ENCODE assay signal across 32 cellular contexts in genomic region chr2:52347292-52347691, GRCh38.
DNase-seq lines count a peak whose midpoint lies in the region; ATAC-seq, FAIRE-seq and TF ChIP-seq lines count a peak whose summit lies in the region.
"Had no signal": no experiment of that assay in that cellular context is flagged by ENCODE, and none has a peak within 500 bp of the region (broad histone marks: within the 10 kb centered on the region; RNA-seq: fewer than 3 reads in every experiment).

No MANE protein-coding gene starts in this region.

- H2BK120ac ChIP-seq in IMR-90 (ENCODE audit: low read depth, low read length) = no peak overlapping the region

- H4K8ac ChIP-seq in IMR-90 (ENCODE audit: low read depth in 2 of 2, low read length in 2 of 2) = no peak overlapping the region

- H2BK5ac ChIP-seq in IMR-90 (ENCODE audit: low read depth, low read length, poor library complexity, severe bottlenecking) = no peak overlapping the region

- TF ChIP-seq RAD21 in HepG2 (CRISPR knock-in tag; IDR thresholded peaks at IDR 0.05) = no peak
- no peak for TF ChIP-seq RAD21 in A549 (conservative IDR thresholded peaks at IDR 0.05 in 1 of 2, IDR thresholded peaks at IDR 0.05 in 1 of 2)
- no peak for TF ChIP-seq RAD21 in IMR-90 (IDR thresholded peaks at IDR 0.05; ENCODE audit: low read length)

- no peak overlapping the region for H3K56ac ChIP-seq in IMR-90 (ENCODE audit: extremely low read depth, insufficient read depth, low read length)

- no peak overlapping the region for H2AK5ac ChIP-seq in IMR-90 (ENCODE audit: low read depth, low read length)

- no peaks in the 10 kb centered on the region for H3K36me3 ChIP-seq in HepG2 (replicated peaks in 1 of 2; ENCODE audit: control insufficient read depth in 1 of 2, insufficient read depth in 2 of 2, low read length in 2 of 2)
- no peaks in the 10 kb centered on the region for H3K36me3 ChIP-seq in right lobe of liver
- H3K36me3 ChIP-seq in IMR-90 (ENCODE audit: control insufficient read depth, insufficient read depth, low read length) = no peaks in the 10 kb centered on the region
- H3K36me3 ChIP-seq: BE2C; BLaER1; BLaER1 treated with 17β-estradiol and CSF1 and Interleukin-3, amounts not matched to agents 10 nM and 100 nM had no signal

- H3K9ac ChIP-seq in HepG2 (ENCODE audit: insufficient read depth, low read depth, low read length) (no peak overlapping the region), IMR-90 (ENCODE audit: low read depth, low read length) (no peak overlapping the region)
- H3K9ac ChIP-seq: BLaER1; BLaER1 treated with 17β-estradiol and CSF1 and Interleukin-3, amounts not matched to agents 10 nM and 100 nM had no signal

- no peak overlapping the region for H2BK15ac ChIP-seq in IMR-90 (ENCODE audit: low read depth, low read length)

- H3K27ac ChIP-seq in HepG2 (ENCODE audit: extremely low read length, insufficient read depth, low read length) = no peak overlapping the region
- no peak overlapping the region for H3K27ac ChIP-seq in right lobe of liver
- H3K27ac ChIP-seq in A549 = no peak overlapping the region
- H3K27ac ChIP-seq in IMR-90 (ENCODE audit: insufficient read depth, low read length) = no peak overlapping the region
- H3K27ac ChIP-seq: 22Rv1; BLaER1; BLaER1 treated with 17β-estradiol and CSF1 and Interleukin-3, amounts not matched to agents 10 nM and 100 nM; C4-2B had no signal

- no peak for ATAC-seq in HepG2
- ATAC-seq in right lobe of liver = no peak
- ATAC-seq in A549 = no peak
- ATAC-seq in IMR-90 (ENCODE audit: low read depth) = no peak
- no peak for ATAC-seq in GM19023 (IDR thresholded peaks at IDR 0.05; ENCODE audit: unreplicated experiment)
- ATAC-seq: CD8-positive, alpha-beta T cell had no signal

- H2AFZ ChIP-seq in HepG2 (ENCODE audit: low read length) = no peak overlapping the region
- H2AFZ ChIP-seq in IMR-90 (replicated peaks; ENCODE audit: low read length, poor library complexity) = no peak overlapping the region

- TF ChIP-seq CTCF in HepG2 (CRISPR knock-in tag; IDR thresholded peaks at IDR 0.05) (no peak), right lobe of liver (IDR thresholded peaks at IDR 0.05) (no peak), A549 (IDR thresholded peaks at IDR 0.05) (no peak), IMR-90 (conservative IDR thresholded peaks at IDR 0.05; ENCODE audit: low read depth, low read length) (no peak)

- no peak for DNase-seq in HepG2 (ENCODE audit: low spot score)
- no peak for DNase-seq in right lobe of liver
- DNase-seq in A549 (ENCODE audit: low read depth in 1 of 2, low spot score in 1 of 2) = no peak
- DNase-seq in IMR-90 = no peak
- no peak for DNase-seq in activated CD4-positive, alpha-beta T cell treated with anti-CD3 and anti-CD28 coated beads for 48 hours
- DNase-seq: 8988T; ACHN; AML-193; BE2C; C1 segment of cervical spinal cord; Caco-2; Calu3; CD4-positive, alpha-beta memory T cell; CD4-positive, alpha-beta T cell; CD4-positive, CD25-positive, alpha-beta regulatory T cell; CD8-positive, alpha-beta memory T cell; CD8-positive, alpha-beta T cell; COR-L47; DMS 273 treated with DMSO at 0.1 percent for 48 hours; DMS153; DMS53; DMS79; DMS79 treated with DMSO at 0.1 percent for 48 hours; DND-41; EL had no signal

- no peak overlapping the region for H3K23ac ChIP-seq in IMR-90 (ENCODE audit: low read depth, low read length)

- FAIRE-seq in HepG2 (lab: Jason Lieb, UNC) = no peak
- no peak for FAIRE-seq in A549 (lab: Jason Lieb, UNC)
- FAIRE-seq: A204.1, D721Med had no signal

- H3K79me1 ChIP-seq in IMR-90 (ENCODE audit: low read depth in 1 of 2, low read length in 2 of 2) = no peaks in the 10 kb centered on the region

- TF ChIP-seq EP300 in HepG2 (IDR thresholded peaks at IDR 0.05; ENCODE audit: low read depth in 2 of 2, low read length in 2 of 2) = no peak
- TF ChIP-seq EP300 in HepG2 (CRISPR knock-in tag; IDR thresholded peaks at IDR 0.05; ENCODE audit: borderline replicate concordance) = no peak
- TF ChIP-seq EP300 in A549 (IDR thresholded peaks at IDR 0.05) = no peak

- H3K18ac ChIP-seq in IMR-90 (ENCODE audit: low read depth, low read length) = no peak overlapping the region

- H3K14ac ChIP-seq in IMR-90 (replicated peaks; ENCODE audit: low read depth, low read length) = no peak overlapping the region

- H3K4me3 ChIP-seq in HepG2 (replicated peaks in 1 of 3; ENCODE audit: insufficient read depth in 1 of 3, low read depth in 2 of 3, low read length in 3 of 3) = no peak overlapping the region
- H3K4me3 ChIP-seq in right lobe of liver = no peak overlapping the region
- no peak overlapping the region for H3K4me3 ChIP-seq in A549
- no peak overlapping the region for H3K4me3 ChIP-seq in IMR-90 (ENCODE audit: insufficient read depth, low read depth, low read length)
- H3K4me3 ChIP-seq: BLaER1; BLaER1 treated with 17β-estradiol and CSF1 and Interleukin-3, amounts not matched to agents 10 nM and 100 nM had no signal

- H3K27me3 ChIP-seq in HepG2 (ENCODE audit: control insufficient read depth in 1 of 2, insufficient read depth in 2 of 2, low read length in 2 of 2) (no peaks in the 10 kb centered on the region), right lobe of liver (no peaks in the 10 kb centered on the region), IMR-90 (ENCODE audit: control insufficient read depth, insufficient read depth, low read length) (no peaks in the 10 kb centered on the region)
- H3K27me3 ChIP-seq: BE2C; BLaER1; BLaER1 treated with 17β-estradiol and CSF1 and Interleukin-3, amounts not matched to agents 10 nM and 100 nM had no signal

- TF ChIP-seq POLR2A in HepG2 (IDR thresholded peaks at IDR 0.05; ENCODE audit: insufficient read depth in 1 of 2, low read depth in 2 of 2, low read length in 2 of 2) (no peak), right lobe of liver (IDR thresholded peaks at IDR 0.05) (no peak), A549 (IDR thresholded peaks at IDR 0.05; ENCODE audit: low read length) (no peak), IMR-90 (IDR thresholded peaks at IDR 0.05; ENCODE audit: low read depth, low read length) (no peak)

- H4K20me1 ChIP-seq in HepG2 (ENCODE audit: insufficient read depth, low read length) (no peaks in the 10 kb centered on the region), IMR-90 (ENCODE audit: insufficient read depth, low read length) (no peaks in the 10 kb centered on the region)
- H4K20me1 ChIP-seq: BLaER1; BLaER1 treated with 17β-estradiol and CSF1 and Interleukin-3, amounts not matched to agents 10 nM and 100 nM had no signal

- 15% methylated on average over 2 of the region's 2 CpGs for WGBS in HepG2 (ENCODE audit: low lambda C conversion rate)
- WGBS in right lobe of liver (ENCODE audit: insufficient coverage, low coverage, low lambda C conversion rate, missing lambda C conversion rate) = 39% methylated on average over 2 of the region's 2 CpGs
- WGBS in A549 (ENCODE audit: missing lambda C conversion rate) = 29% methylated on average over 2 of the region's 2 CpGs
- WGBS in IMR-90 (ENCODE audit: extremely low coverage in 2 of 2, insufficient read length in 1 of 2), 2 experiments = 60% methylated on average over 1 of the region's 2 CpGs; no CpG with 5 or more reads in 1 of the 2 experiments

- CTCF ChIA-PET in HepG2 (lab: Yijun Ruan, JAX; ENCODE audit: low intra/inter-chr PET ratio, low total read pairs) = no interaction called here
- CTCF ChIA-PET in A549 (lab: Yijun Ruan, JAX) = no interaction called here
- CTCF ChIA-PET in IMR-90 (lab: Yijun Ruan, JAX) = interaction anchor here (0.5 kb wide), 1 partner anchor 24 kb away, joined by 6 read pairs; no protein-coding TSS in a partner anchor

- H4K5ac ChIP-seq in IMR-90 (ENCODE audit: low read depth, low read length) = no peak overlapping the region

- no peaks in the 10 kb centered on the region for H3K4me1 ChIP-seq in HepG2 (ENCODE audit: insufficient read depth, low read length)
- H3K4me1 ChIP-seq in right lobe of liver = no peaks in the 10 kb centered on the region
- H3K4me1 ChIP-seq in A549 = no peaks in the 10 kb centered on the region
- peaks cover under 1% of the 10 kb centered on the region for H3K4me1 ChIP-seq in IMR-90 (ENCODE audit: control insufficient read depth, insufficient read depth, low read length)
- H3K4me1 ChIP-seq: BE2C; BLaER1; BLaER1 treated with 17β-estradiol and CSF1 and Interleukin-3, amounts not matched to agents 10 nM and 100 nM; Caco-2 had no signal

- no peaks in the 10 kb centered on the region for H3K79me2 ChIP-seq in HepG2 (ENCODE audit: insufficient read depth, low read length)

- H3K4me2 ChIP-seq in HepG2 (ENCODE audit: low read depth, low read length) (no peak overlapping the region), A549 (no peak overlapping the region), IMR-90 (ENCODE audit: low read depth, low read length) (no peak overlapping the region)
- H3K4me2 ChIP-seq: BLaER1; BLaER1 treated with 17β-estradiol and CSF1 and Interleukin-3, amounts not matched to agents 10 nM and 100 nM had no signal

- H3K4ac ChIP-seq in IMR-90 (ENCODE audit: low read depth, low read length) = no peak overlapping the region

- H3K9me3 ChIP-seq in HepG2 (ENCODE audit: low read length) (peaks cover 47% of the 10 kb centered on the region), right lobe of liver (no peaks in the 10 kb centered on the region), A549 (no peaks in the 10 kb centered on the region), IMR-90 (ENCODE audit: control insufficient read depth, insufficient read depth, low read length) (no peaks in the 10 kb centered on the region)
- H3K9me3 ChIP-seq: BE2C; BLaER1; BLaER1 treated with 17β-estradiol and CSF1 and Interleukin-3, amounts not matched to agents 10 nM and 100 nM; Caco-2 had no signal

- peaks cover 4% of the 10 kb centered on the region; the same call in 1 of the 2 replicates for H3K9me1 ChIP-seq in IMR-90 (ENCODE audit: insufficient read depth, low read length)

- no peak overlapping the region for H4K91ac ChIP-seq in IMR-90 (ENCODE audit: insufficient read depth, low read depth, low read length)

- POLR2A ChIA-PET in HepG2 (lab: Yijun Ruan, JAX) (no interaction called here), A549 (lab: Yijun Ruan, JAX) (no interaction called here), IMR-90 (lab: Charles Lee; ENCODE audit: unreplicated experiment) (no interaction called here)

- no peak overlapping the region for H2BK20ac ChIP-seq in IMR-90 (ENCODE audit: low read depth, low read length)

- intact Hi-C loops in HepG2 (cut with micrococcal nuclease; ENCODE audit: unreplicated experiment) = no loop called here
- intact Hi-C loops in right lobe of liver (cut with DNase I) = no loop called here
- intact Hi-C loops in IMR-90 (cut with micrococcal nuclease) = no loop called here

- BruUV-seq in HepG2 (replicated peaks; lab: Mats Ljungman, UMichigan) (no TSS peak), IMR-90 (replicated peaks; lab: Mats Ljungman, UMichigan) (no TSS peak)

- H2AK9ac ChIP-seq in IMR-90 (replicated peaks; ENCODE audit: low read depth, low read length, poor library complexity) = no peak overlapping the region

- dilution Hi-C loops in IMR-90 (cut with HindIII; ENCODE audit: low sequenced_read_pairs, unreplicated experiment) = no loop called here

- in situ Hi-C loops in HepG2 (cut with HindIII; ENCODE audit: extremely low pct_ligation_motif_present, low pct_unique_long_range_greater_than_20kb) (no loop called here), IMR-90 (cut with MboI; ENCODE audit: low sequenced_read_pairs) (no loop called here)

TF ChIP-seq in A549, 52 proteins besides CTCF, POLR2A, EP300 and RAD21 (continues in another document):
- TF ChIP-seq HOXB13 (CRISPR knock-in tag; IDR thresholded peaks at IDR 0.05; ENCODE audit: low read depth) = no peak

TF ChIP-seq in IMR-90, 13 proteins besides CTCF, POLR2A, EP300 and RAD21 (continues in another document):
- TF ChIP-seq MAFK (IDR thresholded peaks at IDR 0.05; ENCODE audit: low read depth, low read length) = 0 out of 2 replicates have a peak, but pooled peaks have one; percentile 36

Comparison
In these comparisons a context has a peak if more than half of its experiments do, and no peak if none do; other contexts are left out.
1. Of the 38 proteins assayed by ChIP-seq in both HepG2 and A549: peak only in HepG2: none; only in A549: none; in both: MAFK; in neither: 37.